In genomic region chr17:48051706-48052486, GRCh38 we compare ENCODE assay signal across 1 cellular context.
TF ChIP-seq lines count a peak whose summit lies in the region.

No MANE protein-coding gene starts in this region.

TF ChIP-seq in HepG2, 621 proteins besides CTCF, POLR2A, EP300 and RAD21 (continues in another document):
- TF ChIP-seq HNRNPH1 (optimal IDR thresholded peaks at IDR 0.05; ENCODE audit: low read depth, low read length) (no peak), ZNF263 (CRISPR knock-in tag; IDR thresholded peaks at IDR 0.05) (no peak), TBP (CRISPR knock-in tag; IDR thresholded peaks at IDR 0.05) (no peak), HNF4A (CRISPR knock-in tag; IDR thresholded peaks at IDR 0.05) (peak; percentile 55), SAP130 (CRISPR knock-in tag; IDR thresholded peaks at IDR 0.05; ENCODE audit: low read depth) (peak; percentile 94), KAT7 (CRISPR knock-in tag; IDR thresholded peaks at IDR 0.05; ENCODE audit: borderline replicate concordance) (no peak), AHR (CRISPR knock-in tag; IDR thresholded peaks at IDR 0.05) (no peak), PHF20 (CRISPR knock-in tag; IDR thresholded peaks at IDR 0.05) (no peak), MXI1 (IDR thresholded peaks at IDR 0.05; ENCODE audit: borderline replicate concordance, low read depth, low read length) (peak; percentile 87; the same call in 2 of the 3 replicates), ZNF652 (CRISPR knock-in tag; IDR thresholded peaks at IDR 0.05; ENCODE audit: borderline replicate concordance, low read depth) (no peak), ZNF335 (CRISPR knock-in tag; IDR thresholded peaks at IDR 0.05) (no peak), AKAP8 (CRISPR knock-in tag; IDR thresholded peaks at IDR 0.05) (no peak), ZNF891 (CRISPR knock-in tag; IDR thresholded peaks at IDR 0.05) (no peak), HNRNPLL (IDR thresholded peaks at IDR 0.05; ENCODE audit: low read depth, low read length, poor library complexity, severe bottlenecking) (no peak), ZBTB46 (CRISPR knock-in tag; IDR thresholded peaks at IDR 0.05; ENCODE audit: borderline replicate concordance) (no peak), TAF1 (CRISPR knock-in tag; IDR thresholded peaks at IDR 0.05) (no peak), HBP1 (CRISPR knock-in tag; IDR thresholded peaks at IDR 0.05; ENCODE audit: low read depth) (peak; percentile 79; the same call in 1 of the 2 replicates), PITX1 (CRISPR knock-in tag; IDR thresholded peaks at IDR 0.05) (peak; percentile 10; the same call in 1 of the 2 replicates), MNT (IDR thresholded peaks at IDR 0.05) (peak; percentile 91), SOX5 (CRISPR knock-in tag; IDR thresholded peaks at IDR 0.05; ENCODE audit: borderline replicate concordance) (peak; percentile 68), ZNF33A (CRISPR knock-in tag; IDR thresholded peaks at IDR 0.05; ENCODE audit: borderline replicate concordance) (no peak), ZNF326 (CRISPR knock-in tag; IDR thresholded peaks at IDR 0.05; ENCODE audit: borderline replicate concordance) (no peak), SAFB2 (CRISPR knock-in tag; IDR thresholded peaks at IDR 0.05; ENCODE audit: borderline replicate concordance, low read depth) (no peak), ZNF749 (CRISPR knock-in tag; IDR thresholded peaks at IDR 0.05; ENCODE audit: borderline replicate concordance) (no peak), ZNF333 (CRISPR knock-in tag; IDR thresholded peaks at IDR 0.05; ENCODE audit: borderline replicate concordance) (no peak), ATF3 (CRISPR knock-in tag; IDR thresholded peaks at IDR 0.05) (no peak), GATA4 (IDR thresholded peaks at IDR 0.05; ENCODE audit: borderline replicate concordance, low read depth) (no peak), ELF4 (CRISPR knock-in tag; IDR thresholded peaks at IDR 0.05; ENCODE audit: borderline replicate concordance) (no peak), LCORL (IDR thresholded peaks at IDR 0.05) (no peak), LCORL (CRISPR knock-in tag; IDR thresholded peaks at IDR 0.05) (peak; percentile 77), RFX1 (IDR thresholded peaks at IDR 0.05) (peak; percentile 76), SNAPC2 (CRISPR knock-in tag; IDR thresholded peaks at IDR 0.05) (peak; percentile 64; the same call in 1 of the 2 replicates), FOXO1 (CRISPR knock-in tag; IDR thresholded peaks at IDR 0.05) (peak; percentile 76), ZBTB21 (CRISPR knock-in tag; IDR thresholded peaks at IDR 0.05) (no peak), HNRNPL (IDR thresholded peaks at IDR 0.05; ENCODE audit: low read depth, low read length) (no peak), YY1 (IDR thresholded peaks at IDR 0.05; ENCODE audit: insufficient read depth, insufficient replicate concordance, low read depth, low read length) (no peak), ARID3A (IDR thresholded peaks at IDR 0.05; ENCODE audit: low read depth, low read length) (0 out of 2 replicates have a peak, but pooled peaks have one; percentile 23), ZNF670 (CRISPR knock-in tag; IDR thresholded peaks at IDR 0.05; ENCODE audit: borderline replicate concordance) (no peak), BCL3 (CRISPR knock-in tag; IDR thresholded peaks at IDR 0.05) (no peak), ZNF709 (CRISPR knock-in tag; IDR thresholded peaks at IDR 0.05) (no peak), ELF3 (CRISPR knock-in tag; IDR thresholded peaks at IDR 0.05) (no peak; the same call in 1 of the 2 replicates), KDM6A (CRISPR knock-in tag; IDR thresholded peaks at IDR 0.05; ENCODE audit: low read depth) (peak; percentile 41; the same call in 1 of the 2 replicates), CREB3 (CRISPR knock-in tag; IDR thresholded peaks at IDR 0.05) (no peak), ISL2 (CRISPR knock-in tag; IDR thresholded peaks at IDR 0.05) (0 out of 2 replicates have a peak, but pooled peaks have one; percentile 11), ZFP91 (CRISPR knock-in tag; IDR thresholded peaks at IDR 0.05; ENCODE audit: borderline replicate concordance) (no peak), PAXIP1 (CRISPR knock-in tag; conservative IDR thresholded peaks at IDR 0.05) (peak; percentile 53; the same call in 1 of the 2 replicates), KLF15 (CRISPR knock-in tag; IDR thresholded peaks at IDR 0.05; ENCODE audit: borderline replicate concordance) (no peak), MED13 (CRISPR knock-in tag; IDR thresholded peaks at IDR 0.05) (no peak), FOXA1 (IDR thresholded peaks at IDR 0.05) (no peak), FOXA1 (CRISPR knock-in tag; IDR thresholded peaks at IDR 0.05) (peak; percentile 45; the same call in 1 of the 2 replicates), PATZ1 (CRISPR knock-in tag; IDR thresholded peaks at IDR 0.05) (peak; percentile 41; the same call in 1 of the 2 replicates), DRAP1 (CRISPR knock-in tag; IDR thresholded peaks at IDR 0.05) (no peak), ZNF20 (CRISPR knock-in tag; IDR thresholded peaks at IDR 0.05) (no peak), TEAD3 (CRISPR knock-in tag; optimal IDR thresholded peaks at IDR 0.05; ENCODE audit: borderline replicate concordance) (peak; percentile 74)
